Comparison of ENCODE assay signal across 17 cellular contexts in the genomic region with DNA sequence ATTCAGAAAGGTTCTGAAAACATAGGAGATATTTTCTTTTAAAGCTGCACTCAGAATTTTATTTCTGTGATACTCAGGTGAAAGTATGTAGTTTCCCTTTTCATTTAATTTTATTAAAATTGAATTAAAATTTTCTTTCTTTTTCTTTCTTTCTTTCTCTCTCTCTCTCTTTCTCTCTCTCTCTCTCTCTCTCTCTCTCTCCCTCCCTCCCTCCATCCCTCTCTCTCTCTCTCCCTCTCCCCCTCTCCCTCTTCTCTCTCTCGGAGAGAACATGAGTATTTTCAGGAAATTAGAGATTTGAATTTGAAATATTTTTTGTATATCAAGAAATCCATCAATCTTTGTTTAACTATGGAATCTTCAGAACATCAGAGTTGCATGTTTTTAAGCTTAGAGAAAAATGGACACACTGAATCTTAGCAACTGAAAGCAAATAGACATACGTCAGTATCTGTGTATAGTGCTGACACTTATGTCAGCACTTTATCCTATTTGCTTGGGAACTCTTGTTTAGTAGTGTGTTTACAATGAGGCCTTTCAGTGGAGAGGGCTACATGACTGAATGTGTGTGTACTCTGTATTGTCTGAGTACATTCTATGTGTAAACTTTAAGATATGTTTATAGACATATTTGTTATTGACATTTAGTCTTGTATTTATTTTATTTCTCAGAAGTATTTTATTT. TPM values are rescaled to one million over a fixed set of nuclear protein-coding genes. Genes with fewer than 3 reads are reported as not detected.
A peak's percentile ranks its signal among the peaks of the same experiment; 100 is the strongest.
DNase-seq lines count a peak whose midpoint lies in the region; ATAC-seq and TF ChIP-seq lines count a peak whose summit lies in the region.
"Had no signal": no experiment of that assay in that cellular context is flagged by ENCODE, and none has a peak within 500 bp of the region (broad histone marks: within the 10 kb centered on the region; RNA-seq: fewer than 3 reads in every experiment).

No MANE protein-coding gene starts in this region.

- ATAC-seq in activated T-cell treated with anti-CD3 and anti-CD28 coated beads, Interleukin-2, amount 50 U/mL, for 72 hours (replicated peaks in 1 of 2) = no peak
- no peak for ATAC-seq in activated T-cell treated with anti-CD3 and anti-CD28 coated beads, Interleukin-2, amount 50 U/mL, for 4 hours
- ATAC-seq in T-helper 17 cell = peak; percentile 70
- ATAC-seq in mucosa of descending colon = peak; percentile 31
- no peak for ATAC-seq in HG03139 (IDR thresholded peaks at IDR 0.05; ENCODE audit: unreplicated experiment)
- ATAC-seq: stimulated activated naive CD8-positive, alpha-beta T cell treated with anti-CD3 and anti-CD28 coated beads, Interleukin-15, amount 100 ng/mL, for 72 hours had no signal

- peaks cover 46% of the 10 kb centered on the region for H3K4me1 Mint-ChIP-seq in activated T-cell treated with anti-CD3 and anti-CD28 coated beads, Interleukin-2, amount 50 U/mL, for 72 hours (ENCODE audit: low read depth)
- peaks cover 51% of the 10 kb centered on the region for H3K4me1 Mint-ChIP-seq in activated T-cell treated with anti-CD3 and anti-CD28 coated beads, Interleukin-2, amount 50 U/mL, for 4 hours (ENCODE audit: low read depth)
- peaks cover 18% of the 10 kb centered on the region for H3K4me1 Mint-ChIP-seq in T-helper 17 cell
- H3K4me1 Mint-ChIP-seq: mesothelial cell of epicardium had no signal

- DNase-seq in activated T-cell treated with anti-CD3 and anti-CD28 coated beads, Interleukin-2, amount 50 U/mL, for 72 hours = no peak
- no peak for DNase-seq in activated T-cell treated with anti-CD3 and anti-CD28 coated beads, Interleukin-2, amount 50 U/mL, for 4 hours
- DNase-seq in LNCaP clone FGC (ENCODE audit: low read depth) = peak; percentile 91
- DNase-seq in T-helper 17 cell = no peak
- no peak for DNase-seq in mucosa of descending colon
- no peak for DNase-seq in posterior cingulate gyrus
- no peak for DNase-seq in EL
- DNase-seq: activated naive CD8-positive, alpha-beta T cell treated with anti-CD3 and anti-CD28 coated beads, Interleukin-2, amount 10 ng/mL, durations not matched to agents 7 days and 5 days; dorsolateral prefrontal cortex; kidney; NCI-H187 treated with DMSO at 0.1 percent for 48 hours; SHP77 treated with DMSO at 0.1 percent for 48 hours; stimulated activated naive CD8-positive, alpha-beta T cell treated with anti-CD3 and anti-CD28 coated beads, Interleukin-15, amount 100 ng/mL, for 72 hours had no signal

- no peaks in the 10 kb centered on the region for H3K36me3 ChIP-seq in mucosa of descending colon (ENCODE audit: low read depth)
- H3K36me3 ChIP-seq: HAP-1 had no signal

- peak overlapping the region; percentile 77 for H3K27ac Mint-ChIP-seq in activated T-cell treated with anti-CD3 and anti-CD28 coated beads, Interleukin-2, amount 50 U/mL, for 72 hours
- peak overlapping the region; percentile 83 for H3K27ac Mint-ChIP-seq in T-helper 17 cell
- H3K27ac Mint-ChIP-seq: activated naive CD8-positive, alpha-beta T cell treated with anti-CD3 and anti-CD28 coated beads, Interleukin-2, amount 10 ng/mL, durations not matched to agents 7 days and 5 days; mesothelial cell of epicardium had no signal

- intact Hi-C loops in mucosa of descending colon (cut with DNase I, micrococcal nuclease) (no loop called here), posterior cingulate gyrus (cut with DNase I) (no loop called here)

- H3K9me3 ChIP-seq in T-helper 17 cell (ENCODE audit: control insufficient read depth, low read length, poor library complexity, severe bottlenecking) = no peaks in the 10 kb centered on the region
- H3K9me3 ChIP-seq in mucosa of descending colon = peaks cover 3% of the 10 kb centered on the region
- H3K9me3 ChIP-seq: HAP-1 had no signal

- peak overlapping the region in 1 of 2 donors; percentile 19 for H3K4me3 Mint-ChIP-seq in activated T-cell treated with anti-CD3 and anti-CD28 coated beads, Interleukin-2, amount 50 U/mL, for 72 hours
- H3K4me3 Mint-ChIP-seq in activated T-cell treated with anti-CD3 and anti-CD28 coated beads, Interleukin-2, amount 50 U/mL, for 4 hours = no peak overlapping the region
- no peak overlapping the region for H3K4me3 Mint-ChIP-seq in T-helper 17 cell
- H3K4me3 Mint-ChIP-seq: activated naive CD8-positive, alpha-beta T cell treated with anti-CD3 and anti-CD28 coated beads, Interleukin-2, amount 10 ng/mL, durations not matched to agents 7 days and 5 days; mesothelial cell of epicardium had no signal

- peak overlapping the region; percentile 25; the same call in 1 of the 2 replicates for H3K4me3 ChIP-seq in LNCaP clone FGC (ENCODE audit: low read depth, low read length)
- H3K4me3 ChIP-seq in mucosa of descending colon = no peak overlapping the region
- H3K4me3 ChIP-seq: dorsolateral prefrontal cortex, HAP-1, hepatocyte had no signal

- no peaks in the 10 kb centered on the region for H3K4me1 ChIP-seq in mucosa of descending colon (ENCODE audit: low read depth)
- H3K4me1 ChIP-seq: HAP-1 had no signal

- no peaks in the 10 kb centered on the region for H3K27me3 Mint-ChIP-seq in activated T-cell treated with anti-CD3 and anti-CD28 coated beads, Interleukin-2, amount 50 U/mL, for 72 hours (ENCODE audit: low read depth)
- no peaks in the 10 kb centered on the region for H3K27me3 Mint-ChIP-seq in activated T-cell treated with anti-CD3 and anti-CD28 coated beads, Interleukin-2, amount 50 U/mL, for 4 hours (ENCODE audit: low read depth)
- H3K27me3 Mint-ChIP-seq in T-helper 17 cell = no peaks in the 10 kb centered on the region
- H3K27me3 Mint-ChIP-seq: activated naive CD8-positive, alpha-beta T cell treated with anti-CD3 and anti-CD28 coated beads, Interleukin-2, amount 10 ng/mL, durations not matched to agents 7 days and 5 days; stimulated activated naive CD8-positive, alpha-beta T cell treated with anti-CD3 and anti-CD28 coated beads, Interleukin-15, amount 100 ng/mL, for 72 hours had no signal

- TF ChIP-seq CTCF in LNCaP clone FGC (IDR thresholded peaks at IDR 0.05; ENCODE audit: control insufficient read depth, extremely low read depth, insufficient read depth) (no peak), mucosa of descending colon (IDR thresholded peaks at IDR 0.05) (no peak)

- peaks cover 17 to 41% of the 10 kb centered on the region in 2 donors for H3K36me3 Mint-ChIP-seq in activated T-cell treated with anti-CD3 and anti-CD28 coated beads, Interleukin-2, amount 50 U/mL, for 72 hours (ENCODE audit: insufficient read depth in 2 of 2)
- peaks cover 33% of the 10 kb centered on the region for H3K36me3 Mint-ChIP-seq in activated T-cell treated with anti-CD3 and anti-CD28 coated beads, Interleukin-2, amount 50 U/mL, for 4 hours (ENCODE audit: insufficient read depth)
- no peaks in the 10 kb centered on the region for H3K36me3 Mint-ChIP-seq in T-helper 17 cell (ENCODE audit: low read depth)

- H3K9me3 Mint-ChIP-seq in activated T-cell treated with anti-CD3 and anti-CD28 coated beads, Interleukin-2, amount 50 U/mL, for 72 hours = peaks cover 4 to 8% of the 10 kb centered on the region in 2 donors
- H3K9me3 Mint-ChIP-seq in activated T-cell treated with anti-CD3 and anti-CD28 coated beads, Interleukin-2, amount 50 U/mL, for 4 hours = peaks cover 17% of the 10 kb centered on the region

RNA-seq across cellular contexts. Expression of gene PDE3B, which starts 44.5 kb away (rescaled TPM):
- total RNA-seq in activated T-cell treated with anti-CD3 and anti-CD28 coated beads, Interleukin-2, amount 50 U/mL, for 72 hours = 10 to 100 TPM; 79.2 to 92.1 TPM
- total RNA-seq in activated T-cell treated with anti-CD3 and anti-CD28 coated beads, Interleukin-2, amount 50 U/mL, for 4 hours = 10 to 100 TPM; 13.0 to 17.8 (median 17.0) TPM
- total RNA-seq in T-helper 17 cell (10 to 100 TPM; 68.9 to 90.4 TPM), mucosa of descending colon (10 to 100 TPM; 22.4 to 47.0 (median 25.9) TPM)

Comparison
In these comparisons a context has a peak if more than half of its experiments do, and no peak if none do; other contexts are left out.
1. ATAC-seq: peak in T-helper 17 cell (single experiment) and mucosa of descending colon (single experiment); none in activated T-cell treated with anti-CD3 and anti-CD28 coated beads, Interleukin-2, amount 50 U/mL, for 72 hours (0 of 2), activated T-cell treated with anti-CD3 and anti-CD28 coated beads, Interleukin-2, amount 50 U/mL, for 4 hours (0 of 2) and HG03139 (single experiment).